ENCODE assay signal across 1 cellular context in genomic region chr14:90354551-90355298, GRCh38.
TF ChIP-seq lines count a peak whose summit lies in the region.

No MANE protein-coding gene starts in this region.

TF ChIP-seq in HepG2, 621 proteins besides CTCF, POLR2A, EP300 and RAD21:
- no peak for TF ChIP-seq ZNF143 (CRISPR knock-in tag; IDR thresholded peaks at IDR 0.05)
- no peak for TF ChIP-seq TOPORS (CRISPR knock-in tag; IDR thresholded peaks at IDR 0.05)
- TF ChIP-seq NR2C2 (CRISPR knock-in tag; IDR thresholded peaks at IDR 0.05; ENCODE audit: borderline replicate concordance) = no peak
- no peak for TF ChIP-seq MTF1 (CRISPR knock-in tag; IDR thresholded peaks at IDR 0.05)
- no peak for TF ChIP-seq STAT5B (CRISPR knock-in tag; IDR thresholded peaks at IDR 0.05)
- no peak for TF ChIP-seq PITX1 (CRISPR knock-in tag; IDR thresholded peaks at IDR 0.05)
- TF ChIP-seq U2AF1 (optimal IDR thresholded peaks at IDR 0.05; ENCODE audit: low read depth, low read length) = no peak
- no peak for TF ChIP-seq ZFP62 (CRISPR knock-in tag; IDR thresholded peaks at IDR 0.05)
- TF ChIP-seq SNAPC4 (CRISPR knock-in tag; IDR thresholded peaks at IDR 0.05) = no peak
